Comparison of ENCODE assay signal across 1 cellular context in genomic region chr16:2905241-2905987, GRCh38.
TF ChIP-seq lines count a peak whose summit lies in the region.

No MANE protein-coding gene starts in this region.

TF ChIP-seq in H1, 55 proteins besides CTCF, POLR2A, EP300 and RAD21:
- TF ChIP-seq CHD2 (IDR thresholded peaks at IDR 0.05; ENCODE audit: low read length) = peak; percentile 74
- TF ChIP-seq SAP30 (IDR thresholded peaks at IDR 0.05; ENCODE audit: insufficient read depth, insufficient replicate concordance, low read length) = no peak
- no peak for TF ChIP-seq CTBP2 (IDR thresholded peaks at IDR 0.05; ENCODE audit: borderline replicate concordance, insufficient read depth, insufficient read length, low read length)
- TF ChIP-seq PHF8 (conservative IDR thresholded peaks at IDR 0.05; ENCODE audit: low read depth, low read length) = peak; percentile 83
- TF ChIP-seq FOSL1 (IDR thresholded peaks at IDR 0.05; ENCODE audit: insufficient read depth, low read depth, low read length) = no peak
- no peak for TF ChIP-seq CEBPB (IDR thresholded peaks at IDR 0.05; ENCODE audit: low read depth, low read length)
- no peak for TF ChIP-seq RXRA (IDR thresholded peaks at IDR 0.05; ENCODE audit: insufficient read depth, low read depth, low read length)
- no peak for TF ChIP-seq BCL11A (IDR thresholded peaks at IDR 0.05; ENCODE audit: low read depth in 2 of 2, low read length in 2 of 2)
- peak; percentile 94 for TF ChIP-seq TAF7 (optimal IDR thresholded peaks at IDR 0.05; ENCODE audit: borderline replicate concordance, low read depth, low read length)
- TF ChIP-seq, protein P1, sequence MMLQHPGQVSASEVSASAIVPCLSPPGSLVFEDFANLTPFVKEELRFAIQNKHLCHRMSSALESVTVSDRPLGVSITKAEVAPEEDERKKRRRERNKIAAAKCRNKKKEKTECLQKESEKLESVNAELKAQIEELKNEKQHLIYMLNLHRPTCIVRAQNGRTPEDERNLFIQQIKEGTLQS (IDR thresholded peaks at IDR 0.05; ENCODE audit: insufficient read depth, low read depth, low read length) = no peak
- TF ChIP-seq GTF2F1 (IDR thresholded peaks at IDR 0.05; ENCODE audit: borderline replicate concordance, low read depth, low read length) = no peak
- no peak for TF ChIP-seq POU5F1 (IDR thresholded peaks at IDR 0.05; ENCODE audit: low read depth, low read length)
- TF ChIP-seq CHD1 (IDR thresholded peaks at IDR 0.05; ENCODE audit: low read depth, low read length) = no peak
- no peak for TF ChIP-seq RNF2 (IDR thresholded peaks at IDR 0.05; ENCODE audit: borderline replicate concordance, low read depth, low read length, missing control alignments, poor library complexity, severe bottlenecking)
- no peak for TF ChIP-seq BACH1 (IDR thresholded peaks at IDR 0.05; ENCODE audit: low read length)
- no peak for TF ChIP-seq KDM4A (IDR thresholded peaks at IDR 0.05; ENCODE audit: low read depth, low read length, severe bottlenecking)
- TF ChIP-seq, protein P2, sequence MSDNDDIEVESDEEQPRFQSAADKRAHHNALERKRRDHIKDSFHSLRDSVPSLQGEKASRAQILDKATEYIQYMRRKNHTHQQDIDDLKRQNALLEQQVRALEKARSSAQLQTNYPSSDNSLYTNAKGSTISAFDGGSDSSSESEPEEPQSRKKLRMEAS (IDR thresholded peaks at IDR 0.05) = peak; percentile 51; the same call in 1 of the 2 replicates
- no peak for TF ChIP-seq SIRT6 (IDR thresholded peaks at IDR 0.05; ENCODE audit: low read length)
- no peak for TF ChIP-seq NRF1 (IDR thresholded peaks at IDR 0.05; ENCODE audit: low read depth, low read length)
- TF ChIP-seq, protein P3, sequence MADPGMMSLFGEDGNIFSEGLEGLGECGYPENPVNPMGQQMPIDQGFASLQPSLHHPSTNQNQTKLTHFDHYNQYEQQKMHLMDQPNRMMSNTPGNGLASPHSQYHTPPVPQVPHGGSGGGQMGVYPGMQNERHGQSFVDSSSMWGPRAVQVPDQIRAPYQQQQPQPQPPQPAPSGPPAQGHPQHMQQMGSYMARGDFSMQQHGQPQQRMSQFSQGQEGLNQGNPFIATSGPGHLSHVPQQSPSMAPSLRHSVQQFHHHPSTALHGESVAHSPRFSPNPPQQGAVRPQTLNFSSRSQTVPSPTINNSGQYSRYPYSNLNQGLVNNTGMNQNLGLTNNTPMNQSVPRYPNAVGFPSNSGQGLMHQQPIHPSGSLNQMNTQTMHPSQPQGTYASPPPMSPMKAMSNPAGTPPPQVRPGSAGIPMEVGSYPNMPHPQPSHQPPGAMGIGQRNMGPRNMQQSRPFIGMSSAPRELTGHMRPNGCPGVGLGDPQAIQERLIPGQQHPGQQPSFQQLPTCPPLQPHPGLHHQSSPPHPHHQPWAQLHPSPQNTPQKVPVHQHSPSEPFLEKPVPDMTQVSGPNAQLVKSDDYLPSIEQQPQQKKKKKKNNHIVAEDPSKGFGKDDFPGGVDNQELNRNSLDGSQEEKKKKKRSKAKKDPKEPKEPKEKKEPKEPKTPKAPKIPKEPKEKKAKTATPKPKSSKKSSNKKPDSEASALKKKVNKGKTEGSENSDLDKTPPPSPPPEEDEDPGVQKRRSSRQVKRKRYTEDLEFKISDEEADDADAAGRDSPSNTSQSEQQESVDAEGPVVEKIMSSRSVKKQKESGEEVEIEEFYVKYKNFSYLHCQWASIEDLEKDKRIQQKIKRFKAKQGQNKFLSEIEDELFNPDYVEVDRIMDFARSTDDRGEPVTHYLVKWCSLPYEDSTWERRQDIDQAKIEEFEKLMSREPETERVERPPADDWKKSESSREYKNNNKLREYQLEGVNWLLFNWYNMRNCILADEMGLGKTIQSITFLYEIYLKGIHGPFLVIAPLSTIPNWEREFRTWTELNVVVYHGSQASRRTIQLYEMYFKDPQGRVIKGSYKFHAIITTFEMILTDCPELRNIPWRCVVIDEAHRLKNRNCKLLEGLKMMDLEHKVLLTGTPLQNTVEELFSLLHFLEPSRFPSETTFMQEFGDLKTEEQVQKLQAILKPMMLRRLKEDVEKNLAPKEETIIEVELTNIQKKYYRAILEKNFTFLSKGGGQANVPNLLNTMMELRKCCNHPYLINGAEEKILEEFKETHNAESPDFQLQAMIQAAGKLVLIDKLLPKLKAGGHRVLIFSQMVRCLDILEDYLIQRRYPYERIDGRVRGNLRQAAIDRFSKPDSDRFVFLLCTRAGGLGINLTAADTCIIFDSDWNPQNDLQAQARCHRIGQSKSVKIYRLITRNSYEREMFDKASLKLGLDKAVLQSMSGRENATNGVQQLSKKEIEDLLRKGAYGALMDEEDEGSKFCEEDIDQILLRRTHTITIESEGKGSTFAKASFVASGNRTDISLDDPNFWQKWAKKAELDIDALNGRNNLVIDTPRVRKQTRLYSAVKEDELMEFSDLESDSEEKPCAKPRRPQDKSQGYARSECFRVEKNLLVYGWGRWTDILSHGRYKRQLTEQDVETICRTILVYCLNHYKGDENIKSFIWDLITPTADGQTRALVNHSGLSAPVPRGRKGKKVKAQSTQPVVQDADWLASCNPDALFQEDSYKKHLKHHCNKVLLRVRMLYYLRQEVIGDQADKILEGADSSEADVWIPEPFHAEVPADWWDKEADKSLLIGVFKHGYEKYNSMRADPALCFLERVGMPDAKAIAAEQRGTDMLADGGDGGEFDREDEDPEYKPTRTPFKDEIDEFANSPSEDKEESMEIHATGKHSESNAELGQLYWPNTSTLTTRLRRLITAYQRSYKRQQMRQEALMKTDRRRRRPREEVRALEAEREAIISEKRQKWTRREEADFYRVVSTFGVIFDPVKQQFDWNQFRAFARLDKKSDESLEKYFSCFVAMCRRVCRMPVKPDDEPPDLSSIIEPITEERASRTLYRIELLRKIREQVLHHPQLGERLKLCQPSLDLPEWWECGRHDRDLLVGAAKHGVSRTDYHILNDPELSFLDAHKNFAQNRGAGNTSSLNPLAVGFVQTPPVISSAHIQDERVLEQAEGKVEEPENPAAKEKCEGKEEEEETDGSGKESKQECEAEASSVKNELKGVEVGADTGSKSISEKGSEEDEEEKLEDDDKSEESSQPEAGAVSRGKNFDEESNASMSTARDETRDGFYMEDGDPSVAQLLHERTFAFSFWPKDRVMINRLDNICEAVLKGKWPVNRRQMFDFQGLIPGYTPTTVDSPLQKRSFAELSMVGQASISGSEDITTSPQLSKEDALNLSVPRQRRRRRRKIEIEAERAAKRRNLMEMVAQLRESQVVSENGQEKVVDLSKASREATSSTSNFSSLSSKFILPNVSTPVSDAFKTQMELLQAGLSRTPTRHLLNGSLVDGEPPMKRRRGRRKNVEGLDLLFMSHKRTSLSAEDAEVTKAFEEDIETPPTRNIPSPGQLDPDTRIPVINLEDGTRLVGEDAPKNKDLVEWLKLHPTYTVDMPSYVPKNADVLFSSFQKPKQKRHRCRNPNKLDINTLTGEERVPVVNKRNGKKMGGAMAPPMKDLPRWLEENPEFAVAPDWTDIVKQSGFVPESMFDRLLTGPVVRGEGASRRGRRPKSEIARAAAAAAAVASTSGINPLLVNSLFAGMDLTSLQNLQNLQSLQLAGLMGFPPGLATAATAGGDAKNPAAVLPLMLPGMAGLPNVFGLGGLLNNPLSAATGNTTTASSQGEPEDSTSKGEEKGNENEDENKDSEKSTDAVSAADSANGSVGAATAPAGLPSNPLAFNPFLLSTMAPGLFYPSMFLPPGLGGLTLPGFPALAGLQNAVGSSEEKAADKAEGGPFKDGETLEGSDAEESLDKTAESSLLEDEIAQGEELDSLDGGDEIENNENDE (IDR thresholded peaks at IDR 0.05; ENCODE audit: insufficient replicate concordance, low read length) = no peak
- no peak for TF ChIP-seq ZNF274 (IDR thresholded peaks at IDR 0.05; ENCODE audit: borderline replicate concordance, extremely low read depth, low read length)
- peak; percentile 97 for TF ChIP-seq TAF1 (IDR thresholded peaks at IDR 0.05; ENCODE audit: low read depth, low read length)
- TF ChIP-seq ASH2L (IDR thresholded peaks at IDR 0.05; ENCODE audit: low read length) = no peak
- TF ChIP-seq E2F6 (IDR thresholded peaks at IDR 0.05) = no peak
- peak; percentile 95 for TF ChIP-seq SP4 (IDR thresholded peaks at IDR 0.05; ENCODE audit: low read length)
- no peak for TF ChIP-seq SRF (IDR thresholded peaks at IDR 0.05; ENCODE audit: low read depth, low read length)
- no peak for TF ChIP-seq CBX5 (IDR thresholded peaks at IDR 0.05; ENCODE audit: low read depth, low read length)
- TF ChIP-seq TBP (IDR thresholded peaks at IDR 0.05; ENCODE audit: low read depth, low read length) = peak; percentile 95
- TF ChIP-seq TEAD4 (IDR thresholded peaks at IDR 0.05; ENCODE audit: low read depth, low read length) = peak; percentile 53; the same call in 1 of the 2 replicates
- TF ChIP-seq CREB1 (IDR thresholded peaks at IDR 0.05) = peak; percentile 21; the same call in 1 of the 2 replicates
- TF ChIP-seq USF2 (IDR thresholded peaks at IDR 0.05; ENCODE audit: low read length) = no peak
- no peak for TF ChIP-seq JUND (IDR thresholded peaks at IDR 0.05; ENCODE audit: low read length)
- peak; percentile 94 for TF ChIP-seq POLR2AphosphoS5 (IDR thresholded peaks at IDR 0.05; ENCODE audit: low read depth, low read length)
- TF ChIP-seq EZH2 (IDR thresholded peaks at IDR 0.05; ENCODE audit: low read depth, low read length, severe bottlenecking) = no peak
- peak; percentile 50 for TF ChIP-seq NANOG (IDR thresholded peaks at IDR 0.05; ENCODE audit: insufficient read depth, low read depth, low read length, poor library complexity, severe bottlenecking)
- no peak for TF ChIP-seq SUZ12 (IDR thresholded peaks at IDR 0.05; ENCODE audit: low read length)
- no peak for TF ChIP-seq GABPA (IDR thresholded peaks at IDR 0.05; ENCODE audit: borderline replicate concordance, insufficient read depth, low read length)
- TF ChIP-seq KDM5A (IDR thresholded peaks at IDR 0.05; ENCODE audit: low read length) = no peak
- TF ChIP-seq SIX5 (IDR thresholded peaks at IDR 0.05; ENCODE audit: low read depth, low read length) = no peak
- TF ChIP-seq SP1 (IDR thresholded peaks at IDR 0.05; ENCODE audit: low read depth, low read length) = peak; percentile 80
TF ChIP-seq in H1: peak in this region for 12.
